1 cellular context compared by ENCODE assay signal in genomic region chr2:65227471-65228248, GRCh38.
TF ChIP-seq lines count a peak whose summit lies in the region.

Gene ACTR2 (plus strand): TSS chr2:65227831. CDS start chr2:65227910, 79 bp downstream.

TF ChIP-seq in A549, 52 proteins besides CTCF, POLR2A, EP300 and RAD21 (continued from another document):
- TF ChIP-seq HMGXB4 (CRISPR knock-in tag; IDR thresholded peaks at IDR 0.05; ENCODE audit: borderline replicate concordance) (peak; percentile 30; the same call in 1 of the 2 replicates), SMC3 (IDR thresholded peaks at IDR 0.05) (0 out of 3 replicates have a peak, but pooled peaks have one; percentile 13), PBX3 (IDR thresholded peaks at IDR 0.05) (peak; percentile 98), RNF2 (IDR thresholded peaks at IDR 0.05; ENCODE audit: borderline replicate concordance, low read depth) (no peak), ZNF302 (CRISPR knock-in tag; IDR thresholded peaks at IDR 0.05) (no peak), RFX5 (IDR thresholded peaks at IDR 0.05) (no peak), RCOR1 (IDR thresholded peaks at IDR 0.05; ENCODE audit: low read depth, low read length) (no peak), SREBF2 (IDR thresholded peaks at IDR 0.05) (no peak), E2F6 (IDR thresholded peaks at IDR 0.05; ENCODE audit: borderline replicate concordance, low read depth) (no peak; the same call in 1 of the 2 replicates), HEYL (CRISPR knock-in tag; IDR thresholded peaks at IDR 0.05) (no peak), ESRRA (IDR thresholded peaks at IDR 0.05; ENCODE audit: borderline replicate concordance, low read length) (no peak), POLR2AphosphoS2 (conservative IDR thresholded peaks at IDR 0.05; ENCODE audit: low read length) (no peak), MAZ (IDR thresholded peaks at IDR 0.05; ENCODE audit: borderline replicate concordance, low read depth, low read length) (peak; percentile 76; the same call in 1 of the 2 replicates), HES2 (IDR thresholded peaks at IDR 0.05) (no peak), ZFP36 (IDR thresholded peaks at IDR 0.05; ENCODE audit: borderline replicate concordance, partially characterized antibody) (no peak), GATA3 (IDR thresholded peaks at IDR 0.05; ENCODE audit: borderline replicate concordance) (no peak), TP53 (CRISPR knock-in tag; IDR thresholded peaks at IDR 0.05) (no peak; the same call in 1 of the 2 replicates), JUN (IDR thresholded peaks at IDR 0.05) (peak; percentile 77 to 92; a peak in 4 of 5 replicates), CBX8 (IDR thresholded peaks at IDR 0.05) (no peak), HDAC2 (IDR thresholded peaks at IDR 0.05) (no peak), JUNB (IDR thresholded peaks at IDR 0.05) (no peak), CHD4 (IDR thresholded peaks at IDR 0.05; ENCODE audit: borderline replicate concordance) (no peak), USF2 (IDR thresholded peaks at IDR 0.05) (no peak), EHF (CRISPR knock-in tag; IDR thresholded peaks at IDR 0.05) (no peak), PHF8 (IDR thresholded peaks at IDR 0.05; ENCODE audit: borderline replicate concordance, low read depth) (peak; percentile 97), MAX (IDR thresholded peaks at IDR 0.05) (peak; percentile 69), KDM1A (IDR thresholded peaks at IDR 0.05; ENCODE audit: low read depth) (no peak), CBX2 (IDR thresholded peaks at IDR 0.05; ENCODE audit: borderline replicate concordance, low read depth) (no peak), ELK1 (IDR thresholded peaks at IDR 0.05; ENCODE audit: low read depth, low read length) (0 out of 2 replicates have a peak, but pooled peaks have one; percentile 10), TFCP2L1 (CRISPR knock-in tag; IDR thresholded peaks at IDR 0.05) (0 out of 2 replicates have a peak, but pooled peaks have one; percentile 27), ZSCAN20 (CRISPR knock-in tag; IDR thresholded peaks at IDR 0.05) (no peak), CEBPB (IDR thresholded peaks at IDR 0.05) (no peak), CHD2 (IDR thresholded peaks at IDR 0.05; ENCODE audit: low read length, partially characterized antibody) (no peak), MAFK (IDR thresholded peaks at IDR 0.05; ENCODE audit: partially characterized antibody) (no peak), HOXB13 (CRISPR knock-in tag; IDR thresholded peaks at IDR 0.05; ENCODE audit: low read depth) (no peak), FOXS1 (CRISPR knock-in tag; IDR thresholded peaks at IDR 0.05) (no peak), HOXB5 (CRISPR knock-in tag; IDR thresholded peaks at IDR 0.05) (no peak)
